ENCODE assay signal across 22 cellular contexts in genomic region chr3:127114337-127115070, GRCh38.
DNase-seq lines count a peak whose midpoint lies in the region; ATAC-seq lines count a peak whose summit lies in the region.
"Had no signal": no experiment of that assay in that cellular context is flagged by ENCODE, and none has a peak within 500 bp of the region (broad histone marks: within the 10 kb centered on the region; RNA-seq: fewer than 3 reads in every experiment).

No MANE protein-coding gene starts in this region.

- DNase-seq in NCI-H82 (lab: John Stamatoyannopoulos, UW) (peak; percentile 48), NCI-H82 treated with DMSO at 0.1 percent for 48 hours (lab: John Stamatoyannopoulos, UW; ENCODE audit: unreplicated experiment) (no peak), NCI-H1105 (lab: John Stamatoyannopoulos, UW) (peak; percentile 12), NCI-H2107 treated with DMSO at 0.1 percent for 48 hours (lab: John Stamatoyannopoulos, UW; ENCODE audit: unreplicated experiment) (peak; percentile 88), islet precursor cell (peak; percentile 22), RPMI8226 (no peak), NOMO-1 treated with DMSO at 0.1 percent for 48 hours (lab: John Stamatoyannopoulos, UW; ENCODE audit: unreplicated experiment) (no peak)
- DNase-seq: activated CD4-positive, alpha-beta T cell treated with anti-CD3 and anti-CD28 coated beads, Interleukin-2, amount 50 U/mL, for 48 hours; activated CD4-positive, CD25-positive, alpha-beta regulatory T cell; activated effector memory CD4-positive, alpha-beta T cell treated with anti-CD3 and anti-CD28 coated beads, Interleukin-2, amount 50 U/mL, for 16 hours; activated naive CD8-positive, alpha-beta T cell treated with anti-CD3 and anti-CD28 coated beads, Interleukin-2, amount 50 U/mL, for 24 hours; cerebellar nuclear complex; HFFc6; mucosa of descending colon; NCI-H1930; NCI-H774; PC-3; SIG-M5; sigmoid colon; stimulated activated naive CD8-positive, alpha-beta T cell treated with anti-CD3 and anti-CD28 coated beads, Interleukin-15, amount 100 ng/mL, for 72 hours; T-cell had no signal

- ATAC-seq in GM21786 (IDR thresholded peaks at IDR 0.05; ENCODE audit: unreplicated experiment), result no peak
- ATAC-seq: activated naive CD8-positive, alpha-beta T cell treated with anti-CD3 and anti-CD28 coated beads, Interleukin-2, amount 50 U/mL, for 24 hours; mucosa of descending colon; stimulated activated naive CD8-positive, alpha-beta T cell treated with anti-CD3 and anti-CD28 coated beads, Interleukin-15, amount 100 ng/mL, for 72 hours; T-cell had no signal

Comparison
In these comparisons a context has a peak if more than half of its experiments do, and no peak if none do; other contexts are left out.
1. DNase-seq: peak in NCI-H82 (single experiment), NCI-H1105 (single experiment), NCI-H2107 treated with DMSO at 0.1 percent for 48 hours (single experiment) and islet precursor cell (single experiment); none in NCI-H82 treated with DMSO at 0.1 percent for 48 hours (single experiment), RPMI8226 (single experiment) and NOMO-1 treated with DMSO at 0.1 percent for 48 hours (single experiment).